1 cellular context compared by ENCODE assay signal in the genomic region with DNA sequence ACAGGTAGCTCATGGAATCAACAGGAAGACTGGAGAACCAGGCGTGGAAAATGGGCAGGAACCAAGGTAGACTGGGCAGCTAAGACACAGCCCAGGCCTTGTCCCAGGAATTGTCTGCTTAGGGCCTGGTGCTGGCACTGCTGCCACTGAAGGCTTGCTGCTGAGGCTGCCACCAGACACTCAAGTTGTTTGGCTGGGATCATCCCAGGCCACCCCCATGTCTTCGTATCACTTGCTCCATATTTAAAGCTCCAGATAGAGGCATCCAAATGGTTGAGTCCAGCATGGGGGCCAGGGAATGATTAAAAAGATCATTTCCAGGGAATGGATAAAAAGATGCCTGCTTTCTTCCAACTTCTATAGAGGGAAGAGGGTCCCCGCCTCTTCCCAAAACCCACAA.
TF ChIP-seq lines count a peak whose summit lies in the region.

No MANE protein-coding gene starts in this region.

TF ChIP-seq in GM23338, 12 proteins besides CTCF, POLR2A, EP300 and RAD21 (continued from another document):
- TF ChIP-seq, protein P1, sequence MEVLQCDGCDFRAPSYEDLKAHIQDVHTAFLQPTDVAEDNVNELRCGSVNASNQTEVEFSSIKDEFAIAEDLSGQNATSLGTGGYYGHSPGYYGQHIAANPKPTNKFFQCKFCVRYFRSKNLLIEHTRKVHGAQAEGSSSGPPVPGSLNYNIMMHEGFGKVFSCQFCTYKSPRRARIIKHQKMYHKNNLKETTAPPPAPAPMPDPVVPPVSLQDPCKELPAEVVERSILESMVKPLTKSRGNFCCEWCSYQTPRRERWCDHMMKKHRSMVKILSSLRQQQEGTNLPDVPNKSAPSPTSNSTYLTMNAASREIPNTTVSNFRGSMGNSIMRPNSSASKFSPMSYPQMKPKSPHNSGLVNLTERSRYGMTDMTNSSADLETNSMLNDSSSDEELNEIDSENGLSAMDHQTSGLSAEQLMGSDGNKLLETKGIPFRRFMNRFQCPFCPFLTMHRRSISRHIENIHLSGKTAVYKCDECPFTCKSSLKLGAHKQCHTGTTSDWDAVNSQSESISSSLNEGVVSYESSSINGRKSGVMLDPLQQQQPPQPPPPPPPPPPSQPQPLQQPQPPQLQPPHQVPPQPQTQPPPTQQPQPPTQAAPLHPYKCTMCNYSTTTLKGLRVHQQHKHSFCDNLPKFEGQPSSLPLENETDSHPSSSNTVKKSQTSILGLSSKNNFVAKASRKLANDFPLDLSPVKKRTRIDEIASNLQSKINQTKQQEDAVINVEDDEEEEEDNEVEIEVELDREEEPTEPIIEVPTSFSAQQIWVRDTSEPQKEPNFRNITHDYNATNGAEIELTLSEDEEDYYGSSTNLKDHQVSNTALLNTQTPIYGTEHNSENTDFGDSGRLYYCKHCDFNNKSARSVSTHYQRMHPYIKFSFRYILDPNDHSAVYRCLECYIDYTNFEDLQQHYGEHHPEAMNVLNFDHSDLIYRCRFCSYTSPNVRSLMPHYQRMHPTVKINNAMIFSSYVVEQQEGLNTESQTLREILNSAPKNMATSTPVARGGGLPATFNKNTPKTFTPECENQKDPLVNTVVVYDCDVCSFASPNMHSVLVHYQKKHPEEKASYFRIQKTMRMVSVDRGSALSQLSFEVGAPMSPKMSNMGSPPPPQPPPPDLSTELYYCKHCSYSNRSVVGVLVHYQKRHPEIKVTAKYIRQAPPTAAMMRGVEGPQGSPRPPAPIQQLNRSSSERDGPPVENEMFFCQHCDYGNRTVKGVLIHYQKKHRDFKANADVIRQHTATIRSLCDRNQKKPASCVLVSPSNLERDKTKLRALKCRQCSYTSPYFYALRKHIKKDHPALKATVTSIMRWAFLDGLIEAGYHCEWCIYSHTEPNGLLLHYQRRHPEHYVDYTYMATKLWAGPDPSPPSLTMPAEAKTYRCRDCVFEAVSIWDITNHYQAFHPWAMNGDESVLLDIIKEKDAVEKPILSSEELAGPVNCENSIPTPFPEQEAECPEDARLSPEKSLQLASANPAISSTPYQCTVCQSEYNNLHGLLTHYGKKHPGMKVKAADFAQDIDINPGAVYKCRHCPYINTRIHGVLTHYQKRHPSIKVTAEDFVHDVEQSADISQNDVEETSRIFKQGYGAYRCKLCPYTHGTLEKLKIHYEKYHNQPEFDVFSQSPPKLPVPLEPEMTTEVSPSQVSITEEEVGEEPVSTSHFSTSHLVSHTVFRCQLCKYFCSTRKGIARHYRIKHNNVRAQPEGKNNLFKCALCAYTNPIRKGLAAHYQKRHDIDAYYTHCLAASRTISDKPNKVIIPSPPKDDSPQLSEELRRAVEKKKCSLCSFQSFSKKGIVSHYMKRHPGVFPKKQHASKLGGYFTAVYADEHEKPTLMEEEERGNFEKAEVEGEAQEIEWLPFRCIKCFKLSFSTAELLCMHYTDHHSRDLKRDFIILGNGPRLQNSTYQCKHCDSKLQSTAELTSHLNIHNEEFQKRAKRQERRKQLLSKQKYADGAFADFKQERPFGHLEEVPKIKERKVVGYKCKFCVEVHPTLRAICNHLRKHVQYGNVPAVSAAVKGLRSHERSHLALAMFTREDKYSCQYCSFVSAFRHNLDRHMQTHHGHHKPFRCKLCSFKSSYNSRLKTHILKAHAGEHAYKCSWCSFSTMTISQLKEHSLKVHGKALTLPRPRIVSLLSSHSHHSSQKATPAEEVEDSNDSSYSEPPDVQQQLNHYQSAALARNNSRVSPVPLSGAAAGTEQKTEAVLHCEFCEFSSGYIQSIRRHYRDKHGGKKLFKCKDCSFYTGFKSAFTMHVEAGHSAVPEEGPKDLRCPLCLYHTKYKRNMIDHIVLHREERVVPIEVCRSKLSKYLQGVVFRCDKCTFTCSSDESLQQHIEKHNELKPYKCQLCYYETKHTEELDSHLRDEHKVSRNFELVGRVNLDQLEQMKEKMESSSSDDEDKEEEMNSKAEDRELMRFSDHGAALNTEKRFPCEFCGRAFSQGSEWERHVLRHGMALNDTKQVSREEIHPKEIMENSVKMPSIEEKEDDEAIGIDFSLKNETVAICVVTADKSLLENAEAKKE (CRISPR knock-in tag; IDR thresholded peaks at IDR 0.05): no peak
- TF ChIP-seq ZNF331 (CRISPR knock-in tag; IDR thresholded peaks at IDR 0.05; ENCODE audit: low read depth): no peak
- TF ChIP-seq, protein P2, sequence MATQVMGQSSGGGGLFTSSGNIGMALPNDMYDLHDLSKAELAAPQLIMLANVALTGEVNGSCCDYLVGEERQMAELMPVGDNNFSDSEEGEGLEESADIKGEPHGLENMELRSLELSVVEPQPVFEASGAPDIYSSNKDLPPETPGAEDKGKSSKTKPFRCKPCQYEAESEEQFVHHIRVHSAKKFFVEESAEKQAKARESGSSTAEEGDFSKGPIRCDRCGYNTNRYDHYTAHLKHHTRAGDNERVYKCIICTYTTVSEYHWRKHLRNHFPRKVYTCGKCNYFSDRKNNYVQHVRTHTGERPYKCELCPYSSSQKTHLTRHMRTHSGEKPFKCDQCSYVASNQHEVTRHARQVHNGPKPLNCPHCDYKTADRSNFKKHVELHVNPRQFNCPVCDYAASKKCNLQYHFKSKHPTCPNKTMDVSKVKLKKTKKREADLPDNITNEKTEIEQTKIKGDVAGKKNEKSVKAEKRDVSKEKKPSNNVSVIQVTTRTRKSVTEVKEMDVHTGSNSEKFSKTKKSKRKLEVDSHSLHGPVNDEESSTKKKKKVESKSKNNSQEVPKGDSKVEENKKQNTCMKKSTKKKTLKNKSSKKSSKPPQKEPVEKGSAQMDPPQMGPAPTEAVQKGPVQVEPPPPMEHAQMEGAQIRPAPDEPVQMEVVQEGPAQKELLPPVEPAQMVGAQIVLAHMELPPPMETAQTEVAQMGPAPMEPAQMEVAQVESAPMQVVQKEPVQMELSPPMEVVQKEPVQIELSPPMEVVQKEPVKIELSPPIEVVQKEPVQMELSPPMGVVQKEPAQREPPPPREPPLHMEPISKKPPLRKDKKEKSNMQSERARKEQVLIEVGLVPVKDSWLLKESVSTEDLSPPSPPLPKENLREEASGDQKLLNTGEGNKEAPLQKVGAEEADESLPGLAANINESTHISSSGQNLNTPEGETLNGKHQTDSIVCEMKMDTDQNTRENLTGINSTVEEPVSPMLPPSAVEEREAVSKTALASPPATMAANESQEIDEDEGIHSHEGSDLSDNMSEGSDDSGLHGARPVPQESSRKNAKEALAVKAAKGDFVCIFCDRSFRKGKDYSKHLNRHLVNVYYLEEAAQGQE (IDR thresholded peaks at IDR 0.05; ENCODE audit: unreplicated experiment): no peak
- TF ChIP-seq EZH2 (IDR thresholded peaks at IDR 0.05; ENCODE audit: low read depth, unreplicated experiment): no peak
- TF ChIP-seq POLR2AphosphoS5 (IDR thresholded peaks at IDR 0.05; ENCODE audit: low read depth): no peak
